Comparison of ENCODE assay signal across 30 cellular contexts in the genomic region with DNA sequence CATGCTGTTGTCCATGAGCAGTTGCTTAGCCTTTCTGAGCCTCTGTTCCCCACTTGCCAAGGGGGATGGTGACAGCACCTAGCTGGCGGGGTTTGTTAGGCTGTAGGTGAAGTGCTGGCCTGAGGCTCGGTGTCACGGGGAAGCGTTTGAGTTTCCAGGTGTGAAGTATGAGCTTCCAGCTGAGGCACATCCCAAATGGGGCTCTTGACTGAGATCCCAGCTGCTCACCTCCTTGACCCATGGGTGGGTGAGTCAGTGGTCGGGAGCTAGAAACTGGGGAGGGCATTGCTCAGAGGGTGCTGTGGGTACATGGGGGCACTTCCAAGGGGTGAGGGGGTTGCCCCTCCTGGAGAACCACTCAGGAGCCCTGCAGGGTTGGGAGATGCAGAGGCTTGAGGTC.
"Had no signal": no experiment of that assay in that cellular context is flagged by ENCODE, and none has a peak within 500 bp of the region (broad histone marks: within the 10 kb centered on the region; RNA-seq: fewer than 3 reads in every experiment).

No MANE protein-coding gene starts in this region.

- DNase-seq: activated B cell treated with CpG ODN at 0.5 μM for 24 hours; activated CD4-positive, alpha-beta memory T cell treated with anti-CD3 and anti-CD28 coated beads for 36 hours; activated CD4-positive, alpha-beta T cell treated with anti-CD3 and anti-CD28 coated beads for 4 hours; activated CD4-positive, alpha-beta T cell treated with anti-CD3 and anti-CD28 coated beads, Interleukin-2, amount 50 U/mL, for 1 hour; activated gamma-delta T cell; activated naive CD4-positive, alpha-beta T cell treated with Interleukin-2 at 50 U/mL for 16 hours; activated T-cell treated with anti-CD3 and anti-CD28 coated beads, Interleukin-2, amount 50 U/mL, for 1 hour; anterior cingulate cortex; central memory CD4-positive, alpha-beta T cell; NCI-H1105; NCI-H1417 treated with DMSO at 0.1 percent for 48 hours; NCI-H187 treated with DMSO at 0.1 percent for 48 hours; NCI-H2081; NCI-H2171 treated with DMSO at 0.1 percent for 48 hours; NCI-H2227 treated with DMSO at 0.1 percent for 48 hours; NCI-H446; NCI-H510A treated with DMSO at 0.1 percent for 48 hours; NCI-H526 treated with DMSO at 0.1 percent for 48 hours; NCI-H774; RPMI8226; SW 1271; T-helper 1 cell; T-helper 2 cell; T-helper 9 cell had no signal

- H3K36me3 Mint-ChIP-seq: activated CD4-positive, alpha-beta memory T cell treated with anti-CD3 and anti-CD28 coated beads for 36 hours; activated naive CD4-positive, alpha-beta T cell treated with anti-CD3 and anti-CD28 coated beads, Interleukin-2, amount 50 U/mL, for 24 hours; brain had no signal

- H3K4me1 Mint-ChIP-seq: activated naive CD4-positive, alpha-beta T cell treated with anti-CD3 and anti-CD28 coated beads, Interleukin-2, amount 50 U/mL, for 24 hours had no signal

- H3K27ac ChIP-seq: VCaP had no signal

- ATAC-seq: Right ventricle myocardium inferior had no signal

- H3K4me3 Mint-ChIP-seq: activated B cell treated with CpG ODN at 0.5 μM for 24 hours; activated CD4-positive, alpha-beta memory T cell treated with anti-CD3 and anti-CD28 coated beads for 36 hours; activated naive CD4-positive, alpha-beta T cell treated with anti-CD3 and anti-CD28 coated beads, Interleukin-2, amount 50 U/mL, for 24 hours; brain had no signal

- H3K9me3 Mint-ChIP-seq: activated B cell treated with CpG ODN at 0.5 μM for 24 hours; activated CD4-positive, alpha-beta memory T cell treated with anti-CD3 and anti-CD28 coated beads for 36 hours; activated naive CD4-positive, alpha-beta T cell treated with anti-CD3 and anti-CD28 coated beads, Interleukin-2, amount 50 U/mL, for 24 hours; activated T-helper 2 cell treated with anti-CD3 and anti-CD28 coated beads, Interferon-gamma antibody, Interleukin-2, Interleukin-4, amounts not matched to agents 10 μg/mL and 5 μg/mL and 100 μg/mL, durations not matched to agents 14 hours and 24 hours and 36 hours had no signal

- H3K27ac Mint-ChIP-seq: activated B cell treated with CpG ODN at 0.5 μM for 24 hours; activated CD4-positive, alpha-beta memory T cell treated with anti-CD3 and anti-CD28 coated beads for 36 hours; activated naive CD4-positive, alpha-beta T cell treated with anti-CD3 and anti-CD28 coated beads, Interleukin-2, amount 50 U/mL, for 24 hours; activated T-helper 2 cell treated with anti-CD3 and anti-CD28 coated beads, Interferon-gamma antibody, Interleukin-2, Interleukin-4, amounts not matched to agents 10 μg/mL and 5 μg/mL and 100 μg/mL, durations not matched to agents 14 hours and 24 hours and 36 hours; brain had no signal

- H3K27me3 Mint-ChIP-seq: activated CD4-positive, alpha-beta memory T cell treated with anti-CD3 and anti-CD28 coated beads for 36 hours; brain had no signal

- H3K4me3 ChIP-seq: K562 had no signal
